In genomic region chr21:44571296-44571695, GRCh38 we compare ENCODE assay signal across 19 cellular contexts. TPM values are rescaled to one million over a fixed set of nuclear protein-coding genes. Genes with fewer than 3 reads are reported as not detected.
DNase-seq lines count a peak whose midpoint lies in the region; ATAC-seq, FAIRE-seq and TF ChIP-seq lines count a peak whose summit lies in the region.
"Had no signal": no experiment of that assay in that cellular context is flagged by ENCODE, and none has a peak within 500 bp of the region (broad histone marks: within the 10 kb centered on the region; RNA-seq: fewer than 3 reads in every experiment).

No MANE protein-coding gene starts in this region.

- no peaks in the 10 kb centered on the region for H3K36me3 Mint-ChIP-seq in activated naive CD4-positive, alpha-beta T cell treated with anti-CD3 and anti-CD28 coated beads, Interleukin-2, amount 50 U/mL, for 24 hours
- H3K36me3 Mint-ChIP-seq in activated naive CD4-positive, alpha-beta T cell treated with anti-CD3 and anti-CD28 coated beads, Interleukin-2, amount 10 ng/mL, durations not matched to agents 7 days and 5 days = peaks cover 1% of the 10 kb centered on the region
- H3K36me3 Mint-ChIP-seq: CD8-positive, alpha-beta memory T cell had no signal

- no peak for ATAC-seq in K562
- ATAC-seq: GM12878 had no signal

- 0% methylated on average over 4 of the region's 4 CpGs for WGBS in K562 (ENCODE audit: insufficient coverage, low coverage, missing lambda C conversion rate)

- TF ChIP-seq CTCF in K562 (IDR thresholded peaks at IDR 0.05 in 2 of 3, conservative IDR thresholded peaks at IDR 0.05 in 1 of 3; ENCODE audit: insufficient read depth in 2 of 3, low read depth in 1 of 3, low read length in 3 of 3) (no peak), Peyer's patch (IDR thresholded peaks at IDR 0.05) (no peak)

- no peak overlapping the region for H3K4me2 ChIP-seq in K562 (ENCODE audit: insufficient read depth, low read length)

- H3K36me3 ChIP-seq in K562 (ENCODE audit: control insufficient read depth, insufficient read depth, low read length) (no peaks in the 10 kb centered on the region), Peyer's patch (no peaks in the 10 kb centered on the region)
- H3K36me3 ChIP-seq: HAP-1 had no signal

- in situ Hi-C loops in K562 (cut with MboI) = no loop called here

- H3K9me3 ChIP-seq in K562 (replicated peaks; ENCODE audit: control insufficient read depth, insufficient read depth, low read depth, low read length) (no peaks in the 10 kb centered on the region), Peyer's patch (peaks cover 0 to 5% (median 0%) of the 10 kb centered on the region in 4 donors)
- H3K9me3 ChIP-seq: HAP-1 had no signal

- no TSS peak for BruUV-seq in K562 (replicated peaks; lab: Mats Ljungman, UMichigan)

- H3K4me3 ChIP-seq in K562 = no peak overlapping the region
- no peak overlapping the region for H3K4me3 ChIP-seq in Peyer's patch
- H3K4me3 ChIP-seq: GM12878, GM23248, HAP-1 had no signal

- H3K27me3 ChIP-seq in K562 (ENCODE audit: control insufficient read depth in 2 of 2, insufficient read depth in 2 of 2, low read length in 2 of 2) (peaks cover 20 to 56% of the 10 kb centered on the region in 2 experiments; a peak in 4 of 5 replicates), Peyer's patch (no peaks in the 10 kb centered on the region)

- H4K20me1 ChIP-seq in K562 (replicated peaks; ENCODE audit: control insufficient read depth, insufficient read depth, low read length) = no peaks in the 10 kb centered on the region

- no peaks in the 10 kb centered on the region for H3K27me3 Mint-ChIP-seq in activated naive CD4-positive, alpha-beta T cell treated with anti-CD3 and anti-CD28 coated beads, Interleukin-2, amount 50 U/mL, for 24 hours
- H3K27me3 Mint-ChIP-seq in activated naive CD4-positive, alpha-beta T cell treated with anti-CD3 and anti-CD28 coated beads, Interleukin-2, amount 10 ng/mL, durations not matched to agents 7 days and 5 days = peaks cover 44% of the 10 kb centered on the region

- no peaks in the 10 kb centered on the region for H3K79me2 ChIP-seq in K562 (ENCODE audit: control insufficient read depth, insufficient read depth, low read length)

- no peaks in the 10 kb centered on the region for H3K4me1 Mint-ChIP-seq in activated naive CD4-positive, alpha-beta T cell treated with anti-CD3 and anti-CD28 coated beads, Interleukin-2, amount 50 U/mL, for 24 hours
- H3K4me1 Mint-ChIP-seq in activated naive CD4-positive, alpha-beta T cell treated with anti-CD3 and anti-CD28 coated beads, Interleukin-2, amount 10 ng/mL, durations not matched to agents 7 days and 5 days = no peaks in the 10 kb centered on the region

- H3K9me1 ChIP-seq in K562 (ENCODE audit: control insufficient read depth, insufficient read depth, low read length) = no peaks in the 10 kb centered on the region

- POLR2A ChIA-PET in K562 (lab: Yijun Ruan, JAX) = no interaction called here

- H3K27ac ChIP-seq in K562 (ENCODE audit: extremely low read depth, low read depth, low read length) (no peak overlapping the region), Peyer's patch (no peak overlapping the region)
- H3K27ac ChIP-seq: 22Rv1, GM23248 had no signal

- peak overlapping the region; percentile 26 for H3K27ac Mint-ChIP-seq in activated naive CD4-positive, alpha-beta T cell treated with anti-CD3 and anti-CD28 coated beads, Interleukin-2, amount 50 U/mL, for 24 hours
- H3K27ac Mint-ChIP-seq in activated naive CD4-positive, alpha-beta T cell treated with anti-CD3 and anti-CD28 coated beads, Interleukin-2, amount 10 ng/mL, durations not matched to agents 7 days and 5 days = no peak overlapping the region
- H3K27ac Mint-ChIP-seq: HFFc6 had no signal

- H3K4me1 ChIP-seq in K562 (replicated peaks in 1 of 2; ENCODE audit: control insufficient read depth in 2 of 2, insufficient read depth in 2 of 2, low read length in 2 of 2) (peaks cover 0 to 24% of the 10 kb centered on the region in 2 experiments; a peak in 1 of 5 replicates), Peyer's patch (no peaks in the 10 kb centered on the region)
- H3K4me1 ChIP-seq: Caco-2, HAP-1 had no signal

- TF ChIP-seq POLR2A in K562 (conservative IDR thresholded peaks at IDR 0.05) = no peak
- no peak for TF ChIP-seq POLR2A in Peyer's patch (IDR thresholded peaks at IDR 0.05)

- FAIRE-seq in K562 (lab: Jason Lieb, UNC) = no peak
- FAIRE-seq: GM12878, GM18507 had no signal

- TF ChIP-seq RAD21 in K562 (CRISPR knock-in tag; conservative IDR thresholded peaks at IDR 0.05 in 1 of 2, IDR thresholded peaks at IDR 0.05 in 1 of 2) = no peak

- H2AFZ ChIP-seq in K562 (ENCODE audit: low read depth, low read length) = no peak overlapping the region
- H2AFZ ChIP-seq: GM23248 had no signal

- CTCF ChIA-PET in activated naive CD4-positive, alpha-beta T cell treated with anti-CD3 and anti-CD28 coated beads, Interleukin-2, amount 10 ng/mL, durations not matched to agents 7 days and 5 days (lab: Charles Lee) = no interaction called here
- CTCF ChIA-PET in K562 (lab: Yijun Ruan, JAX; ENCODE audit: low intra/inter-chr PET ratio) = no interaction called here

- H3K9ac ChIP-seq in K562 (ENCODE audit: insufficient read depth in 1 of 2, low read depth in 2 of 2, low read length in 2 of 2) = no peak overlapping the region
- H3K9ac ChIP-seq: GM23248 had no signal

- DNase-seq in DMS53 (lab: John Stamatoyannopoulos, UW) (peak; percentile 34), DMS53 treated with DMSO at 0.1 percent for 48 hours (lab: John Stamatoyannopoulos, UW; ENCODE audit: unreplicated experiment) (no peak), K562 (ENCODE audit: extremely low read depth in 1 of 4, low spot score in 3 of 4) (no peak), C1 segment of cervical spinal cord (lab: John Stamatoyannopoulos, UW) (no peak), Peyer's patch (no peak)
- DNase-seq in activated naive CD4-positive, alpha-beta T cell treated with anti-CD3 and anti-CD28 coated beads, Interleukin-2, amount 10 ng/mL, durations not matched to agents 7 days and 5 days = no peak
- DNase-seq: Caco-2; CD8-positive, alpha-beta memory T cell; GM23248; HFFc6 had no signal

- H3K9me3 Mint-ChIP-seq in activated naive CD4-positive, alpha-beta T cell treated with anti-CD3 and anti-CD28 coated beads, Interleukin-2, amount 50 U/mL, for 24 hours = no peaks in the 10 kb centered on the region
- H3K9me3 Mint-ChIP-seq in activated naive CD4-positive, alpha-beta T cell treated with anti-CD3 and anti-CD28 coated beads, Interleukin-2, amount 10 ng/mL, durations not matched to agents 7 days and 5 days = peaks cover 3% of the 10 kb centered on the region

- intact Hi-C loops in K562 (cut with micrococcal nuclease) = no loop called here

- no peak for TF ChIP-seq EP300 in K562 (IDR thresholded peaks at IDR 0.05; ENCODE audit: low read length)

- no peak overlapping the region for H3K4me3 Mint-ChIP-seq in activated naive CD4-positive, alpha-beta T cell treated with anti-CD3 and anti-CD28 coated beads, Interleukin-2, amount 50 U/mL, for 24 hours
- no peak overlapping the region for H3K4me3 Mint-ChIP-seq in activated naive CD4-positive, alpha-beta T cell treated with anti-CD3 and anti-CD28 coated beads, Interleukin-2, amount 10 ng/mL, durations not matched to agents 7 days and 5 days
- H3K4me3 Mint-ChIP-seq: CD8-positive, alpha-beta memory T cell; HFFc6 had no signal

RNA-seq across cellular contexts. Expression of gene KRTAP10-4, which starts 2.2 kb away (rescaled TPM):
- not detected in 2 replicates for total RNA-seq in K562 (2011; cell fraction: chromatin; rRNA removed; ENCODE audit: low replicate concordance)
- not detected in 2 replicates for total RNA-seq in K562 (2011; cell fraction: nucleolus; rRNA removed)
- not detected in 2 replicates for total RNA-seq in K562 (2011; cell fraction: nucleoplasm; rRNA removed)
- total RNA-seq in K562 (2014; rRNA removed) (not detected in 2 replicates), K562 (2014; rRNA removed; fragmentation: Illumina TruSeq; extraction: Trizol) (not detected in 2 replicates), K562 (2015; rRNA removed; fragmentation: Illumina TruSeq; extraction: Trizol) (not detected in 2 replicates), K562 (2021) (not detected in 2 replicates), Peyer's patch (not detected)
- polyA plus RNA-seq in K562 (2011; rRNA removed) (not detected in 2 replicates), K562 (2014; fragmentation: Illumina TruSeq; extraction: Trizol) (not detected in 2 replicates), K562 (2014; fragmentation: Nextera tagmentation; extraction: Ambion mirVana) (not detected), K562 (2014; rRNA removed) (not detected in 2 replicates)
- not detected in 2 replicates for polyA plus RNA-seq in K562 (2011; cell fraction: cytosol; rRNA removed)
- polyA plus RNA-seq in K562 (2011; cell fraction: nucleus; rRNA removed) = not detected in 2 replicates
- polyA plus RNA-seq in K562 (2012) = not detected in 2 replicates
- not detected in 2 replicates for polyA minus RNA-seq in K562 (2011; rRNA and poly(A)+ RNA removed)
- not detected in 2 replicates for polyA minus RNA-seq in K562 (2011; cell fraction: cytosol; rRNA and poly(A)+ RNA removed)
- not detected in 2 replicates for polyA minus RNA-seq in K562 (2011; cell fraction: nucleus; rRNA and poly(A)+ RNA removed)
- total RNA-seq: A673; Caco-2; CD8-positive, alpha-beta memory T cell; Daoy; GM12878; GM23248; HFFc6; HT1080 had no signal
- polyA plus RNA-seq: BJ; CD8-positive, alpha-beta memory T cell; GM12878; GM23248 had no signal

RNA-seq across cellular contexts. Expression of gene KRTAP10-5, which starts 9.1 kb away (rescaled TPM):
- not detected in 2 replicates for total RNA-seq in K562 (2011; cell fraction: chromatin; rRNA removed; ENCODE audit: low replicate concordance)
- not detected in 2 replicates for total RNA-seq in K562 (2011; cell fraction: nucleolus; rRNA removed)
- total RNA-seq in K562 (2011; cell fraction: nucleoplasm; rRNA removed) = not detected in 2 replicates
- total RNA-seq in K562 (2014; rRNA removed) = not detected in 2 replicates
- not detected in 2 replicates for total RNA-seq in K562 (2014; rRNA removed; fragmentation: Illumina TruSeq; extraction: Trizol)
- not detected in 2 replicates for total RNA-seq in K562 (2015; rRNA removed; fragmentation: Illumina TruSeq; extraction: Trizol)
- total RNA-seq in K562 (2021) = not detected in 2 replicates
- polyA plus RNA-seq in K562 (2011; rRNA removed) = not detected in 2 replicates
- not detected in 2 replicates for polyA plus RNA-seq in K562 (2011; cell fraction: cytosol; rRNA removed)
- not detected in 2 replicates for polyA plus RNA-seq in K562 (2011; cell fraction: nucleus; rRNA removed)
- not detected in 2 replicates for polyA plus RNA-seq in K562 (2012)
- not detected in 2 replicates for polyA plus RNA-seq in K562 (2014; fragmentation: Illumina TruSeq; extraction: Trizol)
- polyA plus RNA-seq in K562 (2014; fragmentation: Nextera tagmentation; extraction: Ambion mirVana) = not detected
- polyA plus RNA-seq in K562 (2014; rRNA removed) = not detected in 2 replicates
- not detected in 2 replicates for polyA minus RNA-seq in K562 (2011; rRNA and poly(A)+ RNA removed)
- not detected in 2 replicates for polyA minus RNA-seq in K562 (2011; cell fraction: cytosol; rRNA and poly(A)+ RNA removed)
- polyA minus RNA-seq in K562 (2011; cell fraction: nucleus; rRNA and poly(A)+ RNA removed) = not detected in 2 replicates
- not detected for total RNA-seq in Peyer's patch
- total RNA-seq: A673; Caco-2; CD8-positive, alpha-beta memory T cell; Daoy; GM12878; GM23248; HFFc6; HT1080 had no signal
- polyA plus RNA-seq: BJ; CD8-positive, alpha-beta memory T cell; GM12878; GM23248 had no signal

RNA-seq across cellular contexts. Expression of gene KRTAP10-3, which starts 12.7 kb away (rescaled TPM):
- total RNA-seq in K562 (2011; cell fraction: chromatin; rRNA removed; ENCODE audit: low replicate concordance) = not detected in 2 replicates
- not detected in 2 replicates for total RNA-seq in K562 (2011; cell fraction: nucleolus; rRNA removed)
- total RNA-seq in K562 (2011; cell fraction: nucleoplasm; rRNA removed) = not detected in 2 replicates
- total RNA-seq in K562 (2014; rRNA removed) = not detected in 2 replicates
- not detected in 2 replicates for total RNA-seq in K562 (2014; rRNA removed; fragmentation: Illumina TruSeq; extraction: Trizol)
- not detected in 2 replicates for total RNA-seq in K562 (2015; rRNA removed; fragmentation: Illumina TruSeq; extraction: Trizol)
- not detected in 2 replicates for total RNA-seq in K562 (2021)
- polyA plus RNA-seq in K562 (2011; rRNA removed) = not detected in 2 replicates
- not detected in 2 replicates for polyA plus RNA-seq in K562 (2011; cell fraction: cytosol; rRNA removed)
- polyA plus RNA-seq in K562 (2011; cell fraction: nucleus; rRNA removed) = not detected in 2 replicates
- polyA plus RNA-seq in K562 (2012) = not detected in 2 replicates
- polyA plus RNA-seq in K562 (2014; fragmentation: Illumina TruSeq; extraction: Trizol) = not detected in 2 replicates
- not detected for polyA plus RNA-seq in K562 (2014; fragmentation: Nextera tagmentation; extraction: Ambion mirVana)
- polyA plus RNA-seq in K562 (2014; rRNA removed) = not detected in 2 replicates
- not detected in 2 replicates for polyA minus RNA-seq in K562 (2011; rRNA and poly(A)+ RNA removed)
- polyA minus RNA-seq in K562 (2011; cell fraction: cytosol; rRNA and poly(A)+ RNA removed) = not detected in 2 replicates
- not detected in 2 replicates for polyA minus RNA-seq in K562 (2011; cell fraction: nucleus; rRNA and poly(A)+ RNA removed)
- not detected for total RNA-seq in Peyer's patch
- total RNA-seq: Caco-2; CD8-positive, alpha-beta memory T cell; Daoy; GM12878; GM23248; HFFc6; HT1080 had no signal
- polyA plus RNA-seq: BJ; CD8-positive, alpha-beta memory T cell; GM12878; GM23248 had no signal

RNA-seq across cellular contexts. Expression of gene KRTAP10-2, which starts 20.0 kb away (rescaled TPM):
- total RNA-seq in K562 (2011; cell fraction: chromatin; rRNA removed; ENCODE audit: low replicate concordance) = not detected in 2 replicates
- total RNA-seq in K562 (2011; cell fraction: nucleolus; rRNA removed) = not detected in 2 replicates
- not detected in 2 replicates for total RNA-seq in K562 (2011; cell fraction: nucleoplasm; rRNA removed)
- total RNA-seq in K562 (2014; rRNA removed) (not detected in 2 replicates), K562 (2014; rRNA removed; fragmentation: Illumina TruSeq; extraction: Trizol) (not detected in 2 replicates), K562 (2015; rRNA removed; fragmentation: Illumina TruSeq; extraction: Trizol) (not detected in 2 replicates), K562 (2021) (not detected in 2 replicates), Peyer's patch (not detected)
- polyA plus RNA-seq in K562 (2011; rRNA removed) (not detected in 2 replicates), K562 (2014; fragmentation: Illumina TruSeq; extraction: Trizol) (not detected in 2 replicates), K562 (2014; fragmentation: Nextera tagmentation; extraction: Ambion mirVana) (not detected), K562 (2014; rRNA removed) (not detected in 2 replicates)
- not detected in 2 replicates for polyA plus RNA-seq in K562 (2011; cell fraction: cytosol; rRNA removed)
- polyA plus RNA-seq in K562 (2011; cell fraction: nucleus; rRNA removed) = not detected in 2 replicates
- not detected in 2 replicates for polyA plus RNA-seq in K562 (2012)
- not detected in 2 replicates for polyA minus RNA-seq in K562 (2011; rRNA and poly(A)+ RNA removed)
- not detected in 2 replicates for polyA minus RNA-seq in K562 (2011; cell fraction: cytosol; rRNA and poly(A)+ RNA removed)
- not detected in 2 replicates for polyA minus RNA-seq in K562 (2011; cell fraction: nucleus; rRNA and poly(A)+ RNA removed)
- total RNA-seq: Caco-2; CD8-positive, alpha-beta memory T cell; Daoy; GM12878; GM23248; HFFc6; HT1080 had no signal
- polyA plus RNA-seq: BJ; CD8-positive, alpha-beta memory T cell; GM12878; GM23248 had no signal

RNA-seq across cellular contexts. Expression of gene KRTAP10-6, which starts 21.0 kb away (rescaled TPM):
- not detected in 2 replicates for total RNA-seq in K562 (2011; cell fraction: chromatin; rRNA removed; ENCODE audit: low replicate concordance)
- total RNA-seq in K562 (2011; cell fraction: nucleolus; rRNA removed) = not detected in 2 replicates
- not detected in 2 replicates for total RNA-seq in K562 (2011; cell fraction: nucleoplasm; rRNA removed)
- total RNA-seq in K562 (2014; rRNA removed) = not detected in 2 replicates
- not detected in 2 replicates for total RNA-seq in K562 (2014; rRNA removed; fragmentation: Illumina TruSeq; extraction: Trizol)
- total RNA-seq in K562 (2015; rRNA removed; fragmentation: Illumina TruSeq; extraction: Trizol) = not detected in 2 replicates
- total RNA-seq in K562 (2021) = not detected in 2 replicates
- polyA plus RNA-seq in K562 (2011; rRNA removed) = not detected in 2 replicates
- polyA plus RNA-seq in K562 (2011; cell fraction: cytosol; rRNA removed) = not detected in 2 replicates
- polyA plus RNA-seq in K562 (2011; cell fraction: nucleus; rRNA removed) = not detected in 2 replicates
- not detected in 2 replicates for polyA plus RNA-seq in K562 (2012)
- polyA plus RNA-seq in K562 (2014; fragmentation: Illumina TruSeq; extraction: Trizol) = not detected in 2 replicates
- not detected for polyA plus RNA-seq in K562 (2014; fragmentation: Nextera tagmentation; extraction: Ambion mirVana)
- not detected in 2 replicates for polyA plus RNA-seq in K562 (2014; rRNA removed)
- not detected in 2 replicates for polyA minus RNA-seq in K562 (2011; rRNA and poly(A)+ RNA removed)
- polyA minus RNA-seq in K562 (2011; cell fraction: cytosol; rRNA and poly(A)+ RNA removed) = not detected in 2 replicates
- polyA minus RNA-seq in K562 (2011; cell fraction: nucleus; rRNA and poly(A)+ RNA removed) = not detected in 2 replicates
- not detected for total RNA-seq in Peyer's patch
- total RNA-seq: Caco-2; CD8-positive, alpha-beta memory T cell; Daoy; GM12878; GM23248; HFFc6; HT1080 had no signal
- polyA plus RNA-seq: BJ; CD8-positive, alpha-beta memory T cell; GM12878; GM23248 had no signal
